20 cellular contexts compared by ENCODE assay signal in genomic region chr11:132220464-132220863, GRCh38.
DNase-seq lines count a peak whose midpoint lies in the region; ATAC-seq, FAIRE-seq and TF ChIP-seq lines count a peak whose summit lies in the region.
"Had no signal": no experiment of that assay in that cellular context is flagged by ENCODE, and none has a peak within 500 bp of the region (broad histone marks: within the 10 kb centered on the region; RNA-seq: fewer than 3 reads in every experiment).

No MANE protein-coding gene starts in this region.

- H3K36me3 ChIP-seq in astrocyte (ENCODE audit: insufficient read depth, low read length), result no peaks in the 10 kb centered on the region
- H3K36me3 ChIP-seq: adrenal gland, gastrocnemius medialis, thoracic aorta had no signal

- H3K4me3 ChIP-seq in astrocyte (ENCODE audit: insufficient read depth, low read depth, low read length), result no peak overlapping the region
- no peak overlapping the region for H3K4me3 ChIP-seq in foreskin fibroblast (ENCODE audit: low read depth in 1 of 2, low read length in 2 of 2)
- H3K4me3 ChIP-seq in skeletal muscle cell (ENCODE audit: low read depth, low read length), result no peak overlapping the region
- H3K4me3 ChIP-seq: adrenal gland, gastrocnemius medialis, thoracic aorta had no signal

- H3K4me1 Mint-ChIP-seq in astrocyte (ENCODE audit: low read depth, unreplicated experiment), result peaks cover 19% of the 10 kb centered on the region

- peaks cover 24% of the 10 kb centered on the region for H3K36me3 Mint-ChIP-seq in astrocyte (ENCODE audit: low read depth, unreplicated experiment)

- H3K4me1 ChIP-seq in astrocyte (ENCODE audit: insufficient read depth, low read length), result peaks cover 13% of the 10 kb centered on the region
- H3K4me1 ChIP-seq: adrenal gland, gastrocnemius medialis had no signal

- H3K27me3 ChIP-seq in astrocyte (ENCODE audit: insufficient read depth, low read length), result no peaks in the 10 kb centered on the region
- H3K27me3 ChIP-seq: adrenal gland, gastrocnemius medialis had no signal

- H3K27ac ChIP-seq in astrocyte (ENCODE audit: low read depth, low read length), result no peak overlapping the region
- H3K27ac ChIP-seq: adrenal gland, gastrocnemius medialis, thoracic aorta had no signal

- TF ChIP-seq CTCF in astrocyte (IDR thresholded peaks at IDR 0.05; ENCODE audit: insufficient read depth, low read depth, low read length) (no peak), foreskin fibroblast (IDR thresholded peaks at IDR 0.05; ENCODE audit: low read depth, low read length) (no peak), D721Med (IDR thresholded peaks at IDR 0.05; ENCODE audit: insufficient read depth, missing control alignments) (no peak)

- peaks cover 4% of the 10 kb centered on the region for H3K27me3 Mint-ChIP-seq in astrocyte (ENCODE audit: low read depth, unreplicated experiment)
- H3K27me3 Mint-ChIP-seq: CD4-positive, alpha-beta T cell had no signal

- H3K9ac ChIP-seq in astrocyte (ENCODE audit: low read length), result no peak overlapping the region

- H3K4me2 ChIP-seq in astrocyte (ENCODE audit: low read length), result peak overlapping the region; percentile 37

- no peak for ATAC-seq in GM21619 (IDR thresholded peaks at IDR 0.05; ENCODE audit: unreplicated experiment)
- ATAC-seq in HG02798 (IDR thresholded peaks at IDR 0.05; ENCODE audit: poor library complexity, unreplicated experiment), result no peak
- no peak for ATAC-seq in GM19395 (IDR thresholded peaks at IDR 0.05; ENCODE audit: unreplicated experiment)
- ATAC-seq: activated T-cell treated with anti-CD3 and anti-CD28 coated beads, Interleukin-2, amount 50 U/mL, for 72 hours; gastrocnemius medialis had no signal

- FAIRE-seq in astrocyte (lab: Jason Lieb, UNC), result peak; percentile 58
- FAIRE-seq in D721Med (lab: Jason Lieb, UNC), result no peak
- FAIRE-seq: GM12891, HTR-8/SVneo had no signal

- H3K9me3 ChIP-seq in astrocyte (ENCODE audit: insufficient read depth, low read depth, low read length), result no peaks in the 10 kb centered on the region
- H3K9me3 ChIP-seq: adrenal gland, gastrocnemius medialis, thoracic aorta had no signal

- no peak overlapping the region for H2AFZ ChIP-seq in astrocyte (ENCODE audit: low read depth, low read length)

- H3K27ac Mint-ChIP-seq in astrocyte (ENCODE audit: unreplicated experiment), result peak overlapping the region; percentile 90
- H3K27ac Mint-ChIP-seq: activated T-cell treated with anti-CD3 and anti-CD28 coated beads, Interleukin-2, amount 50 U/mL, for 72 hours; CD4-positive, alpha-beta T cell had no signal

- H4K20me1 ChIP-seq in astrocyte (ENCODE audit: insufficient read depth, low read length), result peaks cover 82% of the 10 kb centered on the region

- peaks cover 8% of the 10 kb centered on the region for H3K9me3 Mint-ChIP-seq in astrocyte (ENCODE audit: unreplicated experiment)

- DNase-seq in GM04503 (ENCODE audit: low read depth) (peak; percentile 95), astrocyte (ENCODE audit: low read depth) (peak; percentile 91), foreskin fibroblast (peak; percentile 78 to 86), skeletal muscle cell (ENCODE audit: low read depth) (peak; percentile 82), D721Med (ENCODE audit: insufficient read length, low spot score) (no peak)
- DNase-seq: activated CD4-positive, alpha-beta T cell treated with anti-CD3 and anti-CD28 coated beads, Interleukin-2, amount 50 U/mL, for 1 hour; activated T-cell treated with anti-CD3 and anti-CD28 coated beads, Interleukin-2, amount 50 U/mL, for 72 hours; adrenal gland; CD4-positive, alpha-beta T cell; gastrocnemius medialis; midbrain; MV-4-11; NCI-H2171; posterior cingulate gyrus had no signal

- H3K79me2 ChIP-seq in astrocyte (ENCODE audit: insufficient read depth, low read length), result peaks cover 7% of the 10 kb centered on the region

- H3K4me3 Mint-ChIP-seq in astrocyte (ENCODE audit: unreplicated experiment), result no peak overlapping the region
- H3K4me3 Mint-ChIP-seq: activated T-cell treated with anti-CD3 and anti-CD28 coated beads, Interleukin-2, amount 50 U/mL, for 72 hours; CD4-positive, alpha-beta T cell had no signal
